Comparison of ENCODE assay signal across 2 cellular contexts in genomic region chr11:80388133-80388532, GRCh38.
TF ChIP-seq lines count a peak whose summit lies in the region.

No MANE protein-coding gene starts in this region.

TF ChIP-seq in HepG2, 621 proteins besides CTCF, POLR2A, EP300 and RAD21 (continued from another document):
- TF ChIP-seq NFAT5 (CRISPR knock-in tag; IDR thresholded peaks at IDR 0.05), result no peak
- no peak for TF ChIP-seq PITX1 (CRISPR knock-in tag; IDR thresholded peaks at IDR 0.05)
- TF ChIP-seq SNAI1 (CRISPR knock-in tag; IDR thresholded peaks at IDR 0.05; ENCODE audit: borderline replicate concordance), result no peak
- no peak for TF ChIP-seq THRA (CRISPR knock-in tag; IDR thresholded peaks at IDR 0.05; ENCODE audit: borderline replicate concordance)

TF ChIP-seq in WTC11, 78 proteins besides CTCF, POLR2A, EP300 and RAD21 (continued from another document):
- TF ChIP-seq IRF1 (CRISPR knock-in tag; IDR thresholded peaks at IDR 0.05), result no peak
- no peak for TF ChIP-seq ZNF532 (CRISPR knock-in tag; IDR thresholded peaks at IDR 0.05; ENCODE audit: borderline replicate concordance)
- no peak for TF ChIP-seq ZNF317 (CRISPR knock-in tag; IDR thresholded peaks at IDR 0.05; ENCODE audit: borderline replicate concordance, low read depth)
- TF ChIP-seq E2F4 (CRISPR knock-in tag; IDR thresholded peaks at IDR 0.05; ENCODE audit: borderline replicate concordance, low read depth), result no peak
- TF ChIP-seq ATF2 (CRISPR knock-in tag; IDR thresholded peaks at IDR 0.05; ENCODE audit: borderline replicate concordance, low read depth), result no peak
- no peak for TF ChIP-seq ARID4B (CRISPR knock-in tag; IDR thresholded peaks at IDR 0.05; ENCODE audit: borderline replicate concordance)
- no peak for TF ChIP-seq MLX (CRISPR knock-in tag; IDR thresholded peaks at IDR 0.05)
- no peak for TF ChIP-seq CBFB (CRISPR knock-in tag; IDR thresholded peaks at IDR 0.05; ENCODE audit: low read depth)
- TF ChIP-seq PRDM15 (CRISPR knock-in tag; IDR thresholded peaks at IDR 0.05), result no peak
- no peak for TF ChIP-seq ZSCAN18 (CRISPR knock-in tag; IDR thresholded peaks at IDR 0.05)
